10 cellular contexts compared by ENCODE assay signal in the genomic region with DNA sequence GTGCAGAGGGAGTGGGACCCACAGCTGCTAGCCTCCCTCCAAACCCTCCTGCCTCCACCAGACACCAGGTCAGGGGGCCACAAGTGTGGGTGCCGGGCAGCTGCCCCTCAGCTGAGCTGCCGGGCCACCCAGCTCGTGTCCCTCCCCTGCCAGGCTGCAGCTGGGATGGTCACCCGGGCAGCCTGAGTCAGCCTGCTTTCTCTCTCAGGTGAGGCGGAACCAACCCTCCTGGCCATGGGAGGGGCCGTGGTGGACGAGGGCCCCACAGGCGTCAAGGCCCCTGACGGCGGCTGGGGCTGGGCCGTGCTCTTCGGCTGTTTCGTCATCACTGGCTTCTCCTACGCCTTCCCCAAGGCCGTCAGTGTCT. TPM values are rescaled to one million over a fixed set of nuclear protein-coding genes. Genes with fewer than 3 reads are reported as not detected.
DNase-seq lines count a peak whose midpoint lies in the region; ATAC-seq, FAIRE-seq and TF ChIP-seq lines count a peak whose summit lies in the region.
"Had no signal": no experiment of that assay in that cellular context is flagged by ENCODE, and none has a peak within 500 bp of the region (broad histone marks: within the 10 kb centered on the region; RNA-seq: fewer than 3 reads in every experiment).

No MANE protein-coding gene starts in this region.

- CTCF ChIA-PET in GM12878 (lab: Yijun Ruan, JAX), result interaction anchor here (0.5 to 2.9 kb wide), 18 partner anchors 21 to 110 kb away, joined by 3 to 15 read pairs (median 4); partner anchors contain the start of gene CD7

- TF ChIP-seq EP300 in GM12878 (IDR thresholded peaks at IDR 0.05; ENCODE audit: borderline replicate concordance in 1 of 2, control insufficient read depth in 1 of 2, low read depth in 2 of 2, low read length in 2 of 2), result no peak

- TF ChIP-seq RAD21 in GM12878 (IDR thresholded peaks at IDR 0.05; ENCODE audit: insufficient read depth, low read depth, low read length), result no peak

- RAD21 ChIA-PET in GM12878 (lab: Charles Lee; ENCODE audit: unreplicated experiment), result interaction anchor here (1.3 to 2.2 kb wide), 7 partner anchors 30 to 206 kb away, joined by 3 to 8 read pairs (median 5); no protein-coding TSS in a partner anchor

- peak overlapping the region; percentile 41 for H3K18ac ChIP-seq in neuronal stem cell (ENCODE audit: low read length)

- ATAC-seq in GM12878 (no peak), HG03520 (IDR thresholded peaks at IDR 0.05; ENCODE audit: unreplicated experiment) (no peak), HG03432 (IDR thresholded peaks at IDR 0.05; ENCODE audit: unreplicated experiment) (no peak), HG02884 (IDR thresholded peaks at IDR 0.05; ENCODE audit: unreplicated experiment) (no peak)

- no peak for TF ChIP-seq CTCF in 22Rv1 (IDR thresholded peaks at IDR 0.05)
- TF ChIP-seq CTCF in GM12878 (IDR thresholded peaks at IDR 0.05 in 2 of 3, conservative IDR thresholded peaks at IDR 0.05 in 1 of 3; ENCODE audit: control insufficient read depth in 2 of 3, extremely low read depth in 1 of 3, insufficient read depth in 1 of 3, low read depth in 3 of 3, low read length in 3 of 3), result no peak

- H3K4me1 ChIP-seq in GM12878 (ENCODE audit: control insufficient read depth, insufficient read depth, low read length), result peaks cover 58% of the 10 kb centered on the region
- H3K4me1 ChIP-seq in neuronal stem cell (ENCODE audit: control insufficient read depth in 2 of 2, insufficient read depth in 1 of 2, low read depth in 1 of 2, low read length in 2 of 2), result peaks cover 13 to 15% of the 10 kb centered on the region in 2 donors

- H4K91ac ChIP-seq in neuronal stem cell (ENCODE audit: low read depth, low read length, poor library complexity), result no peak overlapping the region

- H3K9ac ChIP-seq in GM12878 (ENCODE audit: control insufficient read depth, insufficient read depth, low read length) (no peak overlapping the region), neuronal stem cell (ENCODE audit: low read depth, low read length, poor library complexity) (peak overlapping the region; percentile 3)

- peaks cover 8% of the 10 kb centered on the region for H3K79me1 ChIP-seq in neuronal stem cell (ENCODE audit: low read depth, low read length)

- H3K4me3 ChIP-seq in GM12878 (no peak overlapping the region), neuronal stem cell (ENCODE audit: low read length in 2 of 2) (no peak overlapping the region)
- H3K4me3 ChIP-seq: HAP-1 had no signal

- peak overlapping the region; percentile 83 for H3K27ac ChIP-seq in 22Rv1
- no peak overlapping the region for H3K27ac ChIP-seq in GM12878 (ENCODE audit: control insufficient read depth, insufficient read depth)
- no peak overlapping the region for H3K27ac ChIP-seq in neuronal stem cell (replicated peaks; ENCODE audit: low read length)

- peak overlapping the region; percentile 7 for H2BK15ac ChIP-seq in neuronal stem cell (ENCODE audit: low read length)

- whole genome bisulfite sequencing in GM12878 (ENCODE audit: insufficient coverage, insufficient replicate concordance, low lambda C conversion rate, missing lambda C conversion rate), result 74% methylated on average over 15 of the region's 15 CpGs
- no CpG with 5 or more reads among the region's 15 CpGs for WGBS in neuronal stem cell (ENCODE audit: extremely low coverage in 2 of 2, insufficient read length in 2 of 2, insufficient replicate concordance in 1 of 2), 2 donors

- TF ChIP-seq POLR2A in GM12878 (IDR thresholded peaks at IDR 0.05; ENCODE audit: low read depth, low read length), result no peak; the same call in 1 of the 2 replicates

- H2AFZ ChIP-seq in GM12878 (ENCODE audit: control insufficient read depth, low read depth, low read length), result no peak overlapping the region
- H2AFZ ChIP-seq in neuronal stem cell (ENCODE audit: low read length), result no peak overlapping the region

- H3K79me2 ChIP-seq in GM12878 (ENCODE audit: control insufficient read depth, insufficient read depth, low read length), result peaks cover 54% of the 10 kb centered on the region

- in situ Hi-C loops in GM12878 (cut with MboI), result no loop called here

- H4K8ac ChIP-seq in neuronal stem cell (ENCODE audit: low read depth, low read length), result peak overlapping the region; percentile 17

- no peaks in the 10 kb centered on the region for H3K9me3 ChIP-seq in GM12878 (replicated peaks; ENCODE audit: control insufficient read depth, insufficient read depth, low read length)
- no peaks in the 10 kb centered on the region for H3K9me3 ChIP-seq in neuronal stem cell (replicated peaks in 1 of 2; ENCODE audit: control insufficient read depth in 2 of 2, insufficient read depth in 1 of 2, low read depth in 1 of 2, low read length in 2 of 2)
- H3K9me3 ChIP-seq: HAP-1 had no signal

- H2BK12ac ChIP-seq in neuronal stem cell (ENCODE audit: low read length), result peak overlapping the region; percentile 58

- H3K14ac ChIP-seq in neuronal stem cell (ENCODE audit: low read length), result no peak overlapping the region

- H3K36me3 ChIP-seq in GM12878 (ENCODE audit: control insufficient read depth in 2 of 2, insufficient read depth in 2 of 2, low read length in 1 of 2), result peaks cover 4 to 27% of the 10 kb centered on the region in 2 experiments; a peak in 3 of 4 replicates
- peaks cover 14 to 28% of the 10 kb centered on the region in 2 donors for H3K36me3 ChIP-seq in neuronal stem cell (replicated peaks in 1 of 2; ENCODE audit: control insufficient read depth in 2 of 2, insufficient read depth in 2 of 2, low read length in 2 of 2)

- 0 out of 2 replicates have a peak overlapping the region, but pooled peaks have one; percentile 13 for H3K4me2 ChIP-seq in GM12878 (ENCODE audit: control insufficient read depth, insufficient read depth)
- no peak overlapping the region for H3K4me2 ChIP-seq in neuronal stem cell (ENCODE audit: insufficient read depth, low read length, poor library complexity, severe bottlenecking)

- H4K20me1 ChIP-seq in GM12878 (ENCODE audit: control insufficient read depth, insufficient read depth), result peaks cover 3% of the 10 kb centered on the region; the same call in 1 of the 2 replicates

- no peak for FAIRE-seq in GM12878 (lab: Jason Lieb, UNC)

- H3K4ac ChIP-seq in neuronal stem cell (ENCODE audit: low read length), result no peak overlapping the region

- SMC1A ChIA-PET in GM12878 (lab: Charles Lee; ENCODE audit: uncharacterized antibody, unreplicated experiment), result interaction anchor here (0.9 to 1.8 kb wide), 4 partner anchors 27 to 115 kb away, joined by 3 to 6 read pairs (median 4); no protein-coding TSS in a partner anchor

- BruUV-seq in GM12878 (replicated peaks; lab: Mats Ljungman, UMichigan), result no TSS peak

- no peak overlapping the region for H2BK5ac ChIP-seq in neuronal stem cell (ENCODE audit: low read length)

- peak overlapping the region; percentile 81 for H3K23ac ChIP-seq in neuronal stem cell (ENCODE audit: low read depth, low read length, poor library complexity)

- POLR2A ChIA-PET in GM12878 (lab: Charles Lee), result interaction anchor here (0.9 kb wide), 1 partner anchor 15 kb away, joined by 3 read pairs; no protein-coding TSS in a partner anchor

- H2BK120ac ChIP-seq in neuronal stem cell (ENCODE audit: low read depth, low read length), result peak overlapping the region; percentile 18

- H3K27me3 ChIP-seq in GM12878 (replicated peaks in 1 of 2; ENCODE audit: control insufficient read depth in 2 of 2, insufficient read depth in 2 of 2, low read length in 1 of 2) (no peaks in the 10 kb centered on the region), neuronal stem cell (ENCODE audit: control insufficient read depth in 3 of 3, insufficient read depth in 3 of 3, low read depth in 1 of 3, low read length in 3 of 3) (peaks cover under 1 to 11% (median under 1%) of the 10 kb centered on the region in 3 experiments)

- intact Hi-C loops in GM12878 (cut with micrococcal nuclease; ENCODE audit: unreplicated experiment), result no loop called here

- H2AK5ac ChIP-seq in neuronal stem cell (ENCODE audit: low read depth, low read length), result peak overlapping the region; percentile 1

- DNase-seq in DMS53 treated with DMSO at 0.1 percent for 48 hours (lab: John Stamatoyannopoulos, UW; ENCODE audit: unreplicated experiment) (peak; percentile 80), GM12878 (ENCODE audit: low read depth, low spot score) (no peak), neuronal stem cell (ENCODE audit: low spot score) (no peak), SKM-1 (lab: John Stamatoyannopoulos, UW; ENCODE audit: unreplicated experiment) (no peak)
- DNase-seq: NCI-H2227 treated with DMSO at 0.1 percent for 48 hours had no signal

RNA-seq across cellular contexts. Expression of gene SLC16A3, which starts 6.9 kb away (rescaled TPM):
- 264 and 312 TPM in 2 replicates for total RNA-seq in GM12878 (2013; cell fraction: nucleolus; rRNA removed)
- total RNA-seq in GM12878 (2014; rRNA removed) (33.4 and 37.8 TPM in 2 replicates), GM12878 (2014; rRNA removed; fragmentation: Illumina TruSeq; extraction: Trizol) (10.2 and 10.3 TPM in 2 replicates), GM12878 (2021) (46.5 and 49.5 TPM in 2 replicates)
- polyA plus RNA-seq in GM12878 (2011; ENCODE audit: low read depth), result 24.0 TPM
- polyA plus RNA-seq in GM12878 (2011; rRNA removed) (18.0 and 44.4 TPM in 2 replicates), GM12878 (2014; fragmentation: Illumina TruSeq; extraction: Trizol) (0.44 and 4.6 TPM in 2 replicates), GM12878 (2014; fragmentation: Nextera tagmentation; extraction: Ambion mirVana) (1 to 10 TPM in 1 of 2 experiments, under 1 TPM in 1; 0.10 to 1.2 TPM), GM12878 (2014; rRNA removed) (30.0 and 33.0 TPM in 2 replicates), GM12878 (2016; fragmentation: Nextera tagmentation; extraction: Ambion mirVana) (1 to 10 TPM; 4.3 to 5.7 TPM)
- polyA plus RNA-seq in GM12878 (2011; cell fraction: cytosol; rRNA removed), result 60.2 and 98.5 TPM in 2 replicates
- 75.2 and 100 TPM in 2 replicates for polyA plus RNA-seq in GM12878 (2011; cell fraction: nucleus; rRNA removed)
- 102 and 145 TPM in 2 replicates for polyA plus RNA-seq in GM12878 (2012)
- 47.3 and 89.5 TPM in 2 replicates for polyA minus RNA-seq in GM12878 (2011; rRNA and poly(A)+ RNA removed)
- polyA minus RNA-seq in GM12878 (2011; cell fraction: cytosol; rRNA and poly(A)+ RNA removed), result 32.2 and 37.6 TPM in 2 replicates
- polyA minus RNA-seq in GM12878 (2011; cell fraction: nucleus; rRNA and poly(A)+ RNA removed), result 66.3 and 84.2 TPM in 2 replicates
- polyA plus RNA-seq in neuronal stem cell (2013, experiment 1 of 2), result 3.5 TPM
- polyA plus RNA-seq in neuronal stem cell (2013, experiment 2 of 2), result 3.2 TPM

RNA-seq across cellular contexts. Expression of gene CCDC57, which starts 23.1 kb away (rescaled TPM):
- total RNA-seq in GM12878 (2013; cell fraction: nucleolus; rRNA removed), result 92.3 and 116 TPM in 2 replicates
- total RNA-seq in GM12878 (2014; rRNA removed) (43.0 and 49.0 TPM in 2 replicates), GM12878 (2014; rRNA removed; fragmentation: Illumina TruSeq; extraction: Trizol) (36.9 and 42.5 TPM in 2 replicates), GM12878 (2021) (69.1 and 74.1 TPM in 2 replicates)
- 82.9 TPM for polyA plus RNA-seq in GM12878 (2011; ENCODE audit: low read depth)
- polyA plus RNA-seq in GM12878 (2011; rRNA removed) (16.2 and 30.5 TPM in 2 replicates), GM12878 (2014; fragmentation: Illumina TruSeq; extraction: Trizol) (7.2 and 29.3 TPM in 2 replicates), GM12878 (2014; fragmentation: Nextera tagmentation; extraction: Ambion mirVana) (10 to 100 TPM in 1 of 2 experiments, 1 to 10 TPM in 1; 5.4 to 18.0 TPM), GM12878 (2014; rRNA removed) (123 and 135 TPM in 2 replicates), GM12878 (2016; fragmentation: Nextera tagmentation; extraction: Ambion mirVana) (10 to 100 TPM; 77.2 to 80.3 TPM)
- 93.0 and 152 TPM in 2 replicates for polyA plus RNA-seq in GM12878 (2011; cell fraction: cytosol; rRNA removed)
- polyA plus RNA-seq in GM12878 (2011; cell fraction: nucleus; rRNA removed), result 97.1 and 115 TPM in 2 replicates
- 44.5 and 61.4 TPM in 2 replicates for polyA plus RNA-seq in GM12878 (2012)
- 9.0 and 23.6 TPM in 2 replicates for polyA minus RNA-seq in GM12878 (2011; rRNA and poly(A)+ RNA removed)
- polyA minus RNA-seq in GM12878 (2011; cell fraction: cytosol; rRNA and poly(A)+ RNA removed), result 7.8 and 11.4 TPM in 2 replicates
- polyA minus RNA-seq in GM12878 (2011; cell fraction: nucleus; rRNA and poly(A)+ RNA removed), result 13.3 and 20.4 TPM in 2 replicates
- 26.0 TPM for polyA plus RNA-seq in neuronal stem cell (2013, experiment 1 of 2)
- polyA plus RNA-seq in neuronal stem cell (2013, experiment 2 of 2), result 24.0 TPM

RNA-seq across cellular contexts. Expression of gene CSNK1D, which starts 37.7 kb away (rescaled TPM):
- 85.1 and 93.8 TPM in 2 replicates for total RNA-seq in GM12878 (2013; cell fraction: nucleolus; rRNA removed)
- total RNA-seq in GM12878 (2014; rRNA removed), result 17.3 and 25.0 TPM in 2 replicates
- total RNA-seq in GM12878 (2014; rRNA removed; fragmentation: Illumina TruSeq; extraction: Trizol), result 26.4 and 27.8 TPM in 2 replicates
- 85.5 and 94.2 TPM in 2 replicates for total RNA-seq in GM12878 (2021)
- polyA plus RNA-seq in GM12878 (2011; ENCODE audit: low read depth), result 42.9 TPM
- 40.7 and 54.4 TPM in 2 replicates for polyA plus RNA-seq in GM12878 (2011; rRNA removed)
- 58.6 and 69.9 TPM in 2 replicates for polyA plus RNA-seq in GM12878 (2011; cell fraction: cytosol; rRNA removed)
- 236 and 302 TPM in 2 replicates for polyA plus RNA-seq in GM12878 (2011; cell fraction: nucleus; rRNA removed)
- 62.0 and 78.9 TPM in 2 replicates for polyA plus RNA-seq in GM12878 (2012)
- polyA plus RNA-seq in GM12878 (2014; fragmentation: Illumina TruSeq; extraction: Trizol), result 72.5 and 105 TPM in 2 replicates
- 10 to 100 TPM in 1 of 2 experiments, 1 to 10 TPM in 1; 5.7 to 13.0 TPM for polyA plus RNA-seq in GM12878 (2014; fragmentation: Nextera tagmentation; extraction: Ambion mirVana)
- polyA plus RNA-seq in GM12878 (2014; rRNA removed), result 74.9 and 90.3 TPM in 2 replicates
- 10 to 100 TPM; 61.8 to 63.4 TPM for polyA plus RNA-seq in GM12878 (2016; fragmentation: Nextera tagmentation; extraction: Ambion mirVana)
- 53.9 and 56.8 TPM in 2 replicates for polyA minus RNA-seq in GM12878 (2011; rRNA and poly(A)+ RNA removed)
- 25.1 and 26.0 TPM in 2 replicates for polyA minus RNA-seq in GM12878 (2011; cell fraction: cytosol; rRNA and poly(A)+ RNA removed)
- polyA minus RNA-seq in GM12878 (2011; cell fraction: nucleus; rRNA and poly(A)+ RNA removed), result 38.6 and 73.4 TPM in 2 replicates
- 70.3 TPM for polyA plus RNA-seq in neuronal stem cell (2013, experiment 1 of 2)
- 72.1 TPM for polyA plus RNA-seq in neuronal stem cell (2013, experiment 2 of 2)
